Comparison of ENCODE assay signal across 14 cellular contexts in the genomic region with DNA sequence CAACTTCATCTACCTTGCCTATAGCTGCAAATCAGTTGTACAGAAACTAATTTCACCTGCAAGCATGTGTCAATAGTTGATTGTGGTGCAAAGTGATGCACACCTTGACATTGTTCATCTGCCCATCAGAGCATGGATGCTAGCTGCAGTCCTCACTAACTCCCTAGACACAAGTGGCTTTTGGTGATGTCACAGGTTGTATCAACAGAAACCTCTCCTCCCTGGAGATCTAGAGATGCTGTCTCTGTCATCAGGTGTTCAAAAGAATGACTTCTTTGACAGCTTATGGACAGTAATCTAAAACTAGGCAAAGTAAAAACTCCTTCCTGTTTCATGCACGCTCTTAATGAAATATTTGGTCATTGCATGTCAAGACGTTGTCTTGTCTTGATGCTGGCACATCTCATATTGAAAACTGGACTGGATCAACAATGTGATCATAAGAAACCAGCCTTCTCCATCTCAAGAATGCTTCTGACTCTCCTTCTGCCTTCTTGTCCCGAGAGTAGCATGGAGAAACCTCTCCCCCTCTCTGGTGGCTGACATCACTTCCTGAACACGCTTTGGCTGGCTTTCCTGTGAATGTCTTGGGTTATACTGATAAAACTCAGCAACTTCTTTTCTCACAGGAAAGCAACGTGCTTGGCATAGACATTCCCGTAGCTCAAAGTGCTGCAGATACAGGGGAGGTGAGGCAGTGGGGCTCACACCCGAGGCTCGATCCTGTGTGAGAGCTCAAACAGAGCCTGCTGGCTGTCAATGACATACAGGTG.
DNase-seq lines count a peak whose midpoint lies in the region; ATAC-seq and TF ChIP-seq lines count a peak whose summit lies in the region.
"Had no signal": no experiment of that assay in that cellular context is flagged by ENCODE, and none has a peak within 500 bp of the region (broad histone marks: within the 10 kb centered on the region; RNA-seq: fewer than 3 reads in every experiment).

No MANE protein-coding gene starts in this region.

- H3K9ac ChIP-seq in MM.1S (ENCODE audit: low read length): no peak overlapping the region

- H2AFZ ChIP-seq in MM.1S (ENCODE audit: low read length): no peak overlapping the region
- H2AFZ ChIP-seq: GM23338 had no signal

- H3K36me3 ChIP-seq in lung (ENCODE audit: control insufficient read depth in 2 of 2, insufficient read depth in 2 of 2, low read length in 2 of 2) (peaks cover 0 to 34% of the 10 kb centered on the region in 2 donors), MM.1S (replicated peaks; ENCODE audit: insufficient read depth, low read length) (no peaks in the 10 kb centered on the region)

- POLR2A ChIA-PET in CD4-positive, alpha-beta T cell (lab: Charles Lee): no interaction called here

- intact Hi-C loops in CD4-positive, alpha-beta T cell (cut with DNase I, micrococcal nuclease): no loop called here

- no peaks in the 10 kb centered on the region for H3K9me2 ChIP-seq in MM.1S (replicated peaks; ENCODE audit: insufficient read depth, low read length)

- CTCF ChIA-PET in CD4-positive, alpha-beta T cell (lab: Charles Lee): interaction anchor here (1.7 kb wide), 1 partner anchor 10 kb away, joined by 4 read pairs; no protein-coding TSS in a partner anchor

- no peaks in the 10 kb centered on the region for H4K20me1 ChIP-seq in MM.1S (ENCODE audit: insufficient read depth, low read length)

- H3K4me1 ChIP-seq in lung (ENCODE audit: control insufficient read depth in 2 of 2, insufficient read depth in 2 of 2, low read length in 2 of 2) (peaks cover 2 to 4% of the 10 kb centered on the region in 2 donors), MM.1S (ENCODE audit: low read length) (no peaks in the 10 kb centered on the region)
- H3K4me1 ChIP-seq: body of pancreas had no signal

- ATAC-seq in CD4-positive, alpha-beta T cell (ENCODE audit: poor library complexity): no peak
- ATAC-seq in lung (ENCODE audit: insufficient read depth, low FRiP score) (no peak), GM19463 (IDR thresholded peaks at IDR 0.05; ENCODE audit: unreplicated experiment) (no peak), GM21717 (IDR thresholded peaks at IDR 0.05; ENCODE audit: unreplicated experiment) (no peak)
- ATAC-seq: body of pancreas, GM23338 had no signal

- no peaks in the 10 kb centered on the region for H3K79me2 ChIP-seq in MM.1S (ENCODE audit: low read length)

- H3K9me3 ChIP-seq in CD4-positive, alpha-beta T cell (ENCODE audit: control insufficient read depth, low read length): no peaks in the 10 kb centered on the region
- H3K9me3 ChIP-seq in lung (ENCODE audit: control insufficient read depth in 2 of 2, insufficient read depth in 1 of 2, low read length in 1 of 2) (peaks cover 0 to 2% of the 10 kb centered on the region in 2 donors), MM.1S (replicated peaks; ENCODE audit: insufficient read depth, low read length) (no peaks in the 10 kb centered on the region)
- H3K9me3 ChIP-seq: body of pancreas had no signal

- H3K4me2 ChIP-seq in MM.1S (ENCODE audit: low read depth, low read length): no peak overlapping the region
- H3K4me2 ChIP-seq: GM23338 had no signal

- no peak overlapping the region for H3K4me3 ChIP-seq in lung
- H3K4me3 ChIP-seq in MM.1S (ENCODE audit: low read length): no peak overlapping the region
- H3K4me3 ChIP-seq: body of pancreas, GM23338 had no signal

- H3K27me3 Mint-ChIP-seq in CD4-positive, alpha-beta T cell: no peaks in the 10 kb centered on the region
- no peaks in the 10 kb centered on the region for H3K27me3 Mint-ChIP-seq in IgD-negative memory B cell

- WGBS in lung, 2 donors: 14 to 27% methylated on average over 8 of the region's 8 CpGs

- no peak overlapping the region for H3K27ac Mint-ChIP-seq in CD4-positive, alpha-beta T cell
- peak overlapping the region in 1 of 3 donors; percentile 60 for H3K27ac Mint-ChIP-seq in IgD-negative memory B cell
- H3K27ac Mint-ChIP-seq: GM23338, nephron progenitor cell had no signal

- DNase-seq in CD4-positive, alpha-beta T cell: no peak
- DNase-seq in dermis blood vessel endothelial cell (peak; percentile 96), lung (ENCODE audit: low spot score) (no peak), epidermal melanocyte (ENCODE audit: insufficient read length, low spot score) (no peak), MM.1S (no peak)
- DNase-seq: body of pancreas, DMS79 treated with DMSO at 0.1 percent for 48 hours, MV-4-11, nephron progenitor cell, WERI-Rb-1 had no signal

- H3K27me3 ChIP-seq in CD4-positive, alpha-beta T cell (ENCODE audit: control insufficient read depth, insufficient read depth, low read length): no peaks in the 10 kb centered on the region
- no peaks in the 10 kb centered on the region for H3K27me3 ChIP-seq in lung (ENCODE audit: control insufficient read depth, insufficient read depth)
- no peaks in the 10 kb centered on the region for H3K27me3 ChIP-seq in MM.1S (replicated peaks; ENCODE audit: insufficient read depth, low read length)
- H3K27me3 ChIP-seq: body of pancreas had no signal

- H3K27ac ChIP-seq in CD4-positive, alpha-beta T cell (ENCODE audit: low read depth, low read length): no peak overlapping the region
- H3K27ac ChIP-seq in lung (ENCODE audit: low read depth in 1 of 2, low read length in 1 of 2): peak overlapping the region; percentile 17 to 67
- H3K27ac ChIP-seq in MM.1S (ENCODE audit: low read length): no peak overlapping the region
- H3K27ac ChIP-seq: body of pancreas, WERI-Rb-1 had no signal

- peak overlapping the region; percentile 8 for H3K4me3 Mint-ChIP-seq in CD4-positive, alpha-beta T cell
- H3K4me3 Mint-ChIP-seq in IgD-negative memory B cell: peak overlapping the region in 3 of 4 donors; percentile 14 to 69 (median 47)
- H3K4me3 Mint-ChIP-seq: GM23338, nephron progenitor cell had no signal

- no peak for TF ChIP-seq CTCF in CD4-positive, alpha-beta T cell (IDR thresholded peaks at IDR 0.05)
- TF ChIP-seq CTCF in lung (IDR thresholded peaks at IDR 0.05; ENCODE audit: control extremely low read depth, extremely low read depth): no peak
- TF ChIP-seq CTCF in MM.1S (IDR thresholded peaks at IDR 0.05; ENCODE audit: low read length): no peak

- H3K4me1 Mint-ChIP-seq in CD4-positive, alpha-beta T cell (ENCODE audit: low read depth): peaks cover 9% of the 10 kb centered on the region
- peaks cover 0 to 8% (median 2%) of the 10 kb centered on the region in 3 donors for H3K4me1 Mint-ChIP-seq in IgD-negative memory B cell

- H3K36me3 Mint-ChIP-seq in CD4-positive, alpha-beta T cell (ENCODE audit: low read depth): no peaks in the 10 kb centered on the region
- peaks cover 4% of the 10 kb centered on the region for H3K36me3 Mint-ChIP-seq in IgD-negative memory B cell

- H3K9me3 Mint-ChIP-seq in CD4-positive, alpha-beta T cell: no peaks in the 10 kb centered on the region
- H3K9me3 Mint-ChIP-seq in IgD-negative memory B cell: no peaks in the 10 kb centered on the region
- H3K9me3 Mint-ChIP-seq: GM23338, nephron progenitor cell had no signal

- no peaks in the 10 kb centered on the region for H3F3A ChIP-seq in MM.1S (ENCODE audit: insufficient read depth, low read length)

Comparison
In these comparisons a context has a peak if more than half of its experiments do, and no peak if none do; other contexts are left out.
1. H3K27ac ChIP-seq: peak in lung (2 of 2); none in CD4-positive, alpha-beta T cell (single experiment) and MM.1S (single experiment).